8 cellular contexts compared by ENCODE assay signal in the genomic region with DNA sequence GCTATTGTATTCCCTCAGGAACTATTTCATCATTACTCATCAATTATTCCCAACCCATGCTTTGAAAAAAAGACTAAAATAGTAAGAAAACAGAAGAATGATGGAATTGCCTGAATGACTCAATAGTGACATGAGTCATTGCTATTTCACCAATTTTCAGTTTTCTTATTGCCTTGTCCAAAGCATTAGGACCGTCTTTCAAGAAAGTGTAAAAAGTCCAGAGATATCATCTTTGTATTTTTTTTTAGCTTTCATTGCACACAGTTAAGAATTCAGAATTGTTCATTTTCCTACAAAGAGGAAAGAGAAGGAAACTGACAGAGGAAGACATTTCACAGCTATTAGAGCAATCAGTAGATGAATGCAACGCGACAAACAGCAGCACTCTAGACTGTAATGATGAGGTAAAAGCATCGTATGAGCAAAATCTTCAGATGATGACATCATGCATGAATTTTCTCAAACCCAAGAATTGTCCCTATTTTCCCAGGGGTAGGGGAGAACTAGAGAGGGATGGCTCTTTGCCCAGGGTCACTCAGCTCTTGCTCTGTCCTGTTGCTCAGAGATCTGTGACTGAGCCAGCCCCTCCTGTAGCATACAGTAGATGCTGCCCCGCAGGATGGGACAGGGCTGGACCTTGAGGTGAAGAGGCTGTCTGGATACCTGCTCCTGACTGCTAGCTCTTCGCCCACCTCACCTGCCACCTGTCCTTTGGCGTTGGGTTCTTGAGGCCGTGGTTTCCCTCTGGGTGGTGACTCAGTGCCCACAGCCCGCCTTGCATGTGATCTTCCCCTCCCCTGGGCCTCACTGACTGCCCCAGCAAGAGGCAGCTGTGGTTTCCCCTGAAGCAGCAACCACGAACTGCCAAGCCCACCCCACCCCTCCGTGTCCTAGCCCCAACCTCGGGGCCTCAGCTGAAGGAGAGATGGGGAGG.
DNase-seq lines count a peak whose midpoint lies in the region; ATAC-seq and TF ChIP-seq lines count a peak whose summit lies in the region.

No MANE protein-coding gene starts in this region.

- peaks cover 8% of the 10 kb centered on the region; the same call in 1 of the 2 replicates for H3F3A ChIP-seq in SU-DHL-6 (ENCODE audit: insufficient read depth)

- no peaks in the 10 kb centered on the region for H3K27me3 ChIP-seq in right atrium auricular region
- H3K27me3 ChIP-seq in SU-DHL-6 (ENCODE audit: low read length), result no peaks in the 10 kb centered on the region
- no peaks in the 10 kb centered on the region for H3K27me3 ChIP-seq in upper lobe of right lung

- H3K9me3 ChIP-seq in right atrium auricular region (peaks cover 0 to 2% of the 10 kb centered on the region in 2 donors), SU-DHL-6 (ENCODE audit: insufficient read depth, low read length) (no peaks in the 10 kb centered on the region), upper lobe of right lung (peaks cover 4% of the 10 kb centered on the region)

- peak overlapping the region; percentile 40 for H3K4me3 Mint-ChIP-seq in activated naive CD8-positive, alpha-beta T cell treated with anti-CD3 and anti-CD28 coated beads, Interleukin-2, amount 50 U/mL, for 24 hours

- ATAC-seq in left ventricle myocardium superior (peak; percentile 14), upper lobe of right lung (peak; percentile 53)
- ATAC-seq in activated naive CD8-positive, alpha-beta T cell treated with anti-CD3 and anti-CD28 coated beads, Interleukin-2, amount 50 U/mL, for 24 hours, result peak; percentile 86

- DNase-seq in left ventricle myocardium superior, result no peak
- DNase-seq in right atrium auricular region (ENCODE audit: low spot score), result no peak
- peak; percentile 83 for DNase-seq in activated naive CD8-positive, alpha-beta T cell treated with anti-CD3 and anti-CD28 coated beads, Interleukin-2, amount 50 U/mL, for 24 hours
- DNase-seq in mucosa of gallbladder (ENCODE audit: low spot score), result peak; percentile 13
- no peak for DNase-seq in upper lobe of right lung
- DNase-seq in DMS79 treated with DMSO at 0.1 percent for 48 hours (lab: John Stamatoyannopoulos, UW), result no peak
- DNase-seq in 8988T, result no peak

- H3K27ac ChIP-seq in right atrium auricular region (no peak overlapping the region), SU-DHL-6 (ENCODE audit: low read depth, low read length) (peak overlapping the region; percentile 83), upper lobe of right lung (no peak overlapping the region)

- H2AFZ ChIP-seq in SU-DHL-6 (ENCODE audit: low read depth, low read length, severe bottlenecking), result no peak overlapping the region

- peak overlapping the region; percentile 35 for H3K9ac ChIP-seq in SU-DHL-6 (ENCODE audit: low read length)

- H3K36me3 ChIP-seq in right atrium auricular region (no peaks in the 10 kb centered on the region), SU-DHL-6 (ENCODE audit: low read length) (no peaks in the 10 kb centered on the region), upper lobe of right lung (no peaks in the 10 kb centered on the region)

- peaks cover 9% of the 10 kb centered on the region for H3K36me3 Mint-ChIP-seq in activated naive CD8-positive, alpha-beta T cell treated with anti-CD3 and anti-CD28 coated beads, Interleukin-2, amount 50 U/mL, for 24 hours (ENCODE audit: low read depth)

- H3K79me2 ChIP-seq in SU-DHL-6 (ENCODE audit: insufficient read depth, low read length), result no peaks in the 10 kb centered on the region

- H3K4me2 ChIP-seq in SU-DHL-6 (ENCODE audit: low read depth, low read length, poor library complexity, severe bottlenecking), result peak overlapping the region; percentile 47

- H4K20me1 ChIP-seq in SU-DHL-6 (ENCODE audit: low read depth, low read length), result no peaks in the 10 kb centered on the region

- H3K9me2 ChIP-seq in SU-DHL-6 (replicated peaks; ENCODE audit: insufficient read depth, low read length), result no peaks in the 10 kb centered on the region

- H3K27me3 Mint-ChIP-seq in activated naive CD8-positive, alpha-beta T cell treated with anti-CD3 and anti-CD28 coated beads, Interleukin-2, amount 50 U/mL, for 24 hours, result peaks cover 32% of the 10 kb centered on the region

- peaks cover 6% of the 10 kb centered on the region for H3K9me3 Mint-ChIP-seq in activated naive CD8-positive, alpha-beta T cell treated with anti-CD3 and anti-CD28 coated beads, Interleukin-2, amount 50 U/mL, for 24 hours

- H3K4me1 Mint-ChIP-seq in activated naive CD8-positive, alpha-beta T cell treated with anti-CD3 and anti-CD28 coated beads, Interleukin-2, amount 50 U/mL, for 24 hours, result peaks cover 61% of the 10 kb centered on the region

- TF ChIP-seq CTCF in right atrium auricular region (IDR thresholded peaks at IDR 0.05) (no peak), SU-DHL-6 (IDR thresholded peaks at IDR 0.05; ENCODE audit: insufficient read depth, low read length, poor library complexity, severe bottlenecking) (no peak), upper lobe of right lung (IDR thresholded peaks at IDR 0.05) (no peak)

- peaks cover 0 to 10% of the 10 kb centered on the region in 2 donors for H3K4me1 ChIP-seq in right atrium auricular region
- H3K4me1 ChIP-seq in upper lobe of right lung, result peaks cover 16% of the 10 kb centered on the region

- intact Hi-C loops in left ventricle myocardium superior (cut with micrococcal nuclease) (no loop called here), upper lobe of right lung (cut with DNase I) (no loop called here)

- H3K27ac Mint-ChIP-seq in activated naive CD8-positive, alpha-beta T cell treated with anti-CD3 and anti-CD28 coated beads, Interleukin-2, amount 50 U/mL, for 24 hours, result peak overlapping the region; percentile 78

- H3K4me3 ChIP-seq in right atrium auricular region (no peak overlapping the region), SU-DHL-6 (ENCODE audit: insufficient read depth, low read length, poor library complexity, severe bottlenecking) (peak overlapping the region; percentile 11), upper lobe of right lung (no peak overlapping the region)

Comparison
In these comparisons a context has a peak if more than half of its experiments do, and no peak if none do; other contexts are left out.
1. ATAC-seq: peak in every context shown above with its lines; median percentile 86 in activated naive CD8-positive, alpha-beta T cell treated with anti-CD3 and anti-CD28 coated beads, Interleukin-2, amount 50 U/mL, for 24 hours; 53 in upper lobe of right lung; 14 in left ventricle myocardium superior.
2. DNase-seq: peak in activated naive CD8-positive, alpha-beta T cell treated with anti-CD3 and anti-CD28 coated beads, Interleukin-2, amount 50 U/mL, for 24 hours (single experiment) and mucosa of gallbladder (single experiment); none in left ventricle myocardium superior (single experiment), right atrium auricular region (single experiment), upper lobe of right lung (single experiment), DMS79 treated with DMSO at 0.1 percent for 48 hours (single experiment) and 8988T (single experiment).